Comparison of ENCODE assay signal across 4 cellular contexts in the genomic region with DNA sequence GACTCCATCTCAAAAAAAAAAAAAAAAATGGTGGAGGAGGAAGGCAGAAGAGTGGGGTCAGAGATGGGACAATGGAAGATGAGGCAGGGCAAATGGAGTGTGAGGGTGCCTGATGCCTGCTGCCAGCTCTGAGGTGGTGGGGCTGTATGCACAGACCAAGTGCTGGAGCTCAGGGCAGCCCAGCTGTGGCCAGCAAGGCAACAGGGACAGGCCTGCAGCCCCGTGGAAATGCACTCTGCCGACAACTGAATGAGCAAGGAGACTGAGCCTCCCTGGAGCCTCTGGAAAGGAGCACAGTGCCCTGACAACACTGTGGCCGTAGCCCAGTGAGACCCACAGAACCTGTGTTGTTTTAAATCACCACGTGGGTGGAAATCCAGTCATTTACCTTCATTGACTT. TPM values are rescaled to one million over a fixed set of nuclear protein-coding genes. Genes with fewer than 3 reads are reported as not detected.
"Had no signal": no experiment of that assay in that cellular context is flagged by ENCODE, and none has a peak within 500 bp of the region (broad histone marks: within the 10 kb centered on the region; RNA-seq: fewer than 3 reads in every experiment).

No MANE protein-coding gene starts in this region.

- ATAC-seq: GM12878 had no signal

- DNase-seq: GDM1, GF-D8 had no signal

- H3K4me3 ChIP-seq: GM12878 had no signal

RNA-seq across cellular contexts. Expression of a gene that starts 22.9 kb away (rescaled TPM):
- total RNA-seq: G401, GM12878 had no signal
- polyA plus RNA-seq: GM12878 had no signal
